ENCODE assay signal across 8 cellular contexts in the genomic region with DNA sequence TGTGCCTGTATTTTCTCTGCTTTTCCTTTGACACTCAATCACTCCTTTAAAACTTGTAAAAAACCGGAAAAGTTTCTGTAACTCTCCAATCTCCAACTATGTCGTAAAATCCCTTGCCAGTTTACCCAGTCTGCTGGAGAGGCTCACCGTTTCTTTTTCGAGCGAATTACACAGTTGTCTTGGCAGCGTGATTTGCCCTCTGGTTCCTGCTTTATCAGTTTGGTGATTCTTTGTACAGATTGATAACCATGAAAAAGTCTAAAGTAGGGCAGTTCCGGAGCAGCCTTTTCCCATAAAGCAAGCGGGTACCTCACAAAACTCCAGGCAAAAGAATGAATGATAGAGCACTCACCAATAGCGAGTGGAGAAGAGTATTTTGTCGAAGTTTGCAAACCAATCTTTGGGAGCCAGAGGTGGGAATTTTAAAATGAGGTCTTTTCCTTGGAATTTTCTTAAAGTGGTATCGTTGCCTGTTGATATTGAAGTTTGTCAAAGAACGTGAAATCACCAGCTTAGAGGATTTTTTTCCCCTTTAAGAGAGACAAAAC. TPM values are rescaled to one million over a fixed set of nuclear protein-coding genes. Genes with fewer than 3 reads are reported as not detected.
DNase-seq lines count a peak whose midpoint lies in the region; ATAC-seq and TF ChIP-seq lines count a peak whose summit lies in the region.

A gene with protein sequence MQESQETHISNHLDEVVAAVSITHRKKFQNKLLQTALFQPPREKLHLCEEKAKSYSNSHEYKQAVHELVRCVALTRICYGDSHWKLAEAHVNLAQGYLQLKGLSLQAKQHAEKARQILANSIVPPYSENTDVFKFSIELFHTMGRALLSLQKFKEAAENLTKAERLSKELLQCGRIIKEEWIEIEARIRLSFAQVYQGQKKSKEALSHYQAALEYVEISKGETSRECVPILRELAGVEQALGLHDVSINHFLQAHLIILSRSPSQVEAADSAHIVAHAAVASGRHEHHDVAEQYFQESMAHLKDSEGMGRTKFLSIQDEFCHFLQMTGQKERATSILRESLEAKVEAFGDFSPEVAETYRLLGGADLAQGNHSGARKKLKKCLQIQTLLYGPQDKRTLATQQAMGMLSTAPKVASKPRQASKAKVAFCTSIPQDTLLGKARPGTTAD (minus strand): TSS at position 312 of the 548 bp plus-strand sequence. CDS start 20,869 bp downstream, outside the sequence.

- no peak for DNase-seq in CD4-positive, alpha-beta memory T cell
- peak; percentile 62 for DNase-seq in KG1 (lab: John Stamatoyannopoulos, UW)
- DNase-seq in body of pancreas: peak; percentile 23 to 63 (median 46)
- peak; percentile 66 for DNase-seq in retinal pigment epithelial cell (ENCODE audit: low read depth)
- DNase-seq in cerebellar nuclear complex (lab: John Stamatoyannopoulos, UW): no peak
- DNase-seq in NCI-H345 treated with DMSO at 0.1 percent for 48 hours (lab: John Stamatoyannopoulos, UW; ENCODE audit: unreplicated experiment): no peak

- H3K36me3 Mint-ChIP-seq in CD4-positive, alpha-beta memory T cell: peaks cover 0 to 8% of the 10 kb centered on the region in 2 donors

- H3K27ac Mint-ChIP-seq in CD4-positive, alpha-beta memory T cell: peak within 1 kb of the TSS in 2 of 7 donors; percentile 85 to 86

- H3K9me3 ChIP-seq in CD4-positive, alpha-beta memory T cell (ENCODE audit: control insufficient read depth in 1 of 2, low read length in 2 of 2): no peaks in the 10 kb centered on the region
- H3K9me3 ChIP-seq in body of pancreas: no peaks in the 10 kb centered on the region
- H3K9me3 ChIP-seq in iPS-15b (ENCODE audit: control insufficient read depth, insufficient read depth, low read length): no peaks in the 10 kb centered on the region

- CTCF ChIA-PET in CD4-positive, alpha-beta memory T cell (lab: Charles Lee; ENCODE audit: partially characterized antibody): no interaction called here

- peaks cover 17 to 33% (median 29%) of the 10 kb centered on the region in 4 donors for H3K4me1 Mint-ChIP-seq in CD4-positive, alpha-beta memory T cell

- H3K27ac ChIP-seq in CD4-positive, alpha-beta memory T cell (ENCODE audit: low read depth, low read length): no peak within 1 kb of the TSS
- H3K27ac ChIP-seq in body of pancreas: peak within 1 kb of the TSS; percentile 86 to 97 (median 92)

- H3K27me3 Mint-ChIP-seq in CD4-positive, alpha-beta memory T cell: no peaks in the 10 kb centered on the region

- peaks cover 31% of the 10 kb centered on the region for H3K4me1 ChIP-seq in CD4-positive, alpha-beta memory T cell (ENCODE audit: insufficient read depth, low read length)
- peaks cover 48% of the 10 kb centered on the region for H3K4me1 ChIP-seq in body of pancreas
- no peaks in the 10 kb centered on the region for H3K4me1 ChIP-seq in iPS-15b (ENCODE audit: control insufficient read depth, insufficient read depth, low read length)

- TF ChIP-seq CTCF in body of pancreas (IDR thresholded peaks at IDR 0.05): no peak
- TF ChIP-seq CTCF in retinal pigment epithelial cell (conservative IDR thresholded peaks at IDR 0.05; ENCODE audit: low read depth, low read length): no peak

- POLR2A ChIA-PET in CD4-positive, alpha-beta memory T cell (lab: Charles Lee; ENCODE audit: partially characterized antibody): no interaction called here

- peak within 1 kb of the TSS; percentile 80 for H3K9ac ChIP-seq in iPS-15b (ENCODE audit: low read depth, low read length)

- peak; percentile 54 for ATAC-seq in body of pancreas
- ATAC-seq in GM21576 (IDR thresholded peaks at IDR 0.05; ENCODE audit: unreplicated experiment): no peak

- peaks cover 0 to 5% (median 0%) of the 10 kb centered on the region in 8 donors for H3K9me3 Mint-ChIP-seq in CD4-positive, alpha-beta memory T cell

- no peak within 1 kb of the TSS for H3K4me3 ChIP-seq in CD4-positive, alpha-beta memory T cell (ENCODE audit: low read length in 2 of 2)
- H3K4me3 ChIP-seq in body of pancreas (peak within 1 kb of the TSS in 1 of 2 donors; percentile 47), iPS-15b (ENCODE audit: low read depth, low read length) (peak within 1 kb of the TSS; percentile 88), retinal pigment epithelial cell (ENCODE audit: low read length) (peak within 1 kb of the TSS; percentile 90)

- no peaks in the 10 kb centered on the region for H3K36me3 ChIP-seq in CD4-positive, alpha-beta memory T cell (ENCODE audit: insufficient read depth, low read length)
- no peaks in the 10 kb centered on the region for H3K36me3 ChIP-seq in body of pancreas (replicated peaks in 1 of 2; ENCODE audit: insufficient read depth in 1 of 2, low read depth in 2 of 2)
- no peaks in the 10 kb centered on the region for H3K36me3 ChIP-seq in iPS-15b (ENCODE audit: control insufficient read depth, insufficient read depth, low read length)

- no peaks in the 10 kb centered on the region for H3K27me3 ChIP-seq in CD4-positive, alpha-beta memory T cell (ENCODE audit: insufficient read depth, low read length)
- H3K27me3 ChIP-seq in body of pancreas (no peaks in the 10 kb centered on the region), iPS-15b (ENCODE audit: control insufficient read depth, insufficient read depth, low read length) (peaks cover 6% of the 10 kb centered on the region)

- peak in 2 of 3 donors; percentile 23 to 33 for TF ChIP-seq POLR2A in body of pancreas (IDR thresholded peaks at IDR 0.05)

- 2 to 7% methylated on average over 12 of the region's 12 CpGs for WGBS in body of pancreas, 2 donors

- intact Hi-C loops in CD4-positive, alpha-beta memory T cell (cut with micrococcal nuclease): no loop called here
- intact Hi-C loops in body of pancreas (cut with DNase I): no loop called here

- H3K4me3 Mint-ChIP-seq in CD4-positive, alpha-beta memory T cell: peak within 1 kb of the TSS in 6 of 8 donors; percentile 84 to 96 (median 92)

RNA-seq across cellular contexts. Expression of the gene that starts here (rescaled TPM):
- under 1 TPM; 0.67 to 0.79 TPM for total RNA-seq in CD4-positive, alpha-beta memory T cell
- polyA plus RNA-seq in CD4-positive, alpha-beta memory T cell: under 1 TPM in 1 of 2 donors, not detected in 1; 0.45 TPM
- 10 to 100 TPM in 1 of 2 donors, 1 to 10 TPM in 1; 6.2 to 26.4 TPM for total RNA-seq in body of pancreas

Comparison
In these comparisons a context has a peak if more than half of its experiments do, and no peak if none do; other contexts are left out.
1. RNA of the gene that starts here (total RNA-seq): 6.2 to 26.4 TPM in body of pancreas; 0.67 to 0.79 TPM in CD4-positive, alpha-beta memory T cell; every median in the first group is over 4 times any median in the second.
2. DNase-seq: peak in KG1 (single experiment), body of pancreas (4 of 4) and retinal pigment epithelial cell (single experiment); none in CD4-positive, alpha-beta memory T cell (0 of 5), cerebellar nuclear complex (0 of 2) and NCI-H345 treated with DMSO at 0.1 percent for 48 hours (single experiment).
3. H3K4me3 ChIP-seq: peak in iPS-15b (single experiment) and retinal pigment epithelial cell (single experiment); none in CD4-positive, alpha-beta memory T cell (0 of 2).